8 cellular contexts compared by ENCODE assay signal in the genomic region with DNA sequence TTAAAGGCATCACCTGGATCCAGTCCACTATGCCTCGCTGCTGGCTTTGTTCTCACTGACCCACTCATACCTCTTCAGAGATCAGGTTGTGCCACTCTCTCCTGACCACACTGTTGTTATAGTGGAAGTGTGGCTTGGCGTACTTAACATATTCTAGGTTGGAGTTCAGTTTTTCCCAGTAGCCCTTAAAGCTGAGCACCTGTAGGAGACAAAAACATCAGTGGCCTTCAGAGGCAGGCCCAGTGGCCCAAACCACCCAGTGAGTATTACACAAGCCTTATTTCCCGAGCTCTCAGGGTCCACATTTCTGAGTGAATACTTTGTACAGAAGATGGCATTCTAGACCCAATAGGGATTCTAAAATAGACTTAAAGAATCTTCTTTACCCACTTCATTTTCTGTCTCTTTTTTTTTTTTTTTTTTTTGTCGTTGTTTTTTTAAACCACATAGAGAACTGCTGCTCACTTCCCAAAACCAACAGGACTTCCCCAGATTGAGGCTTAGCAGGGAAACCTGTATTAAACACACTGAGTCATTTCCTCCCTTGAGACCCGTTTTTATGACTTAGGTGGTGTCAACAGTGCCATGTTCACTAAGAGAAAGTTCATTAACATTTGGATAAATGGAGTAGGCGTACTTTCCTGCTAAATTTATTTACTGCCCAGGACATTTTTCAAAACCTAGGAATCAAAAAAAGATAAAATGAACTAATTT.
A peak's percentile ranks its signal among the peaks of the same experiment; 100 is the strongest.
DNase-seq lines count a peak whose midpoint lies in the region; ATAC-seq and TF ChIP-seq lines count a peak whose summit lies in the region.

No MANE protein-coding gene starts in this region.

- peaks cover 6 to 10% of the 10 kb centered on the region in 2 donors for H3K4me1 ChIP-seq in breast epithelium
- H3K4me1 ChIP-seq in stomach smooth muscle (ENCODE audit: control insufficient read depth, insufficient read depth, low read length): peaks cover 37% of the 10 kb centered on the region
- no peaks in the 10 kb centered on the region for H3K4me1 ChIP-seq in prostate gland (replicated peaks)

- TF ChIP-seq POLR2A in breast epithelium (IDR thresholded peaks at IDR 0.05) (no peak), prostate gland (IDR thresholded peaks at IDR 0.05) (no peak)

- 81% methylated on average over 6 of the region's 6 CpGs for WGBS in prostate gland

- no peak for TF ChIP-seq CTCF in GM12864 (IDR thresholded peaks at IDR 0.05; ENCODE audit: low read depth, low read length, missing control alignments)
- TF ChIP-seq CTCF in breast epithelium (IDR thresholded peaks at IDR 0.05): no peak
- no peak for TF ChIP-seq CTCF in prostate gland (IDR thresholded peaks at IDR 0.05)

- H3K4me3 ChIP-seq in GM12864 (ENCODE audit: low read depth, low read length) (no peak overlapping the region), breast epithelium (no peak overlapping the region), stomach smooth muscle (ENCODE audit: low read length in 2 of 2) (no peak overlapping the region), prostate gland (no peak overlapping the region)

- peak; percentile 81 for ATAC-seq in GM21529 (IDR thresholded peaks at IDR 0.05; ENCODE audit: unreplicated experiment)

- H3K36me3 ChIP-seq in breast epithelium (no peaks in the 10 kb centered on the region), stomach smooth muscle (ENCODE audit: control insufficient read depth in 2 of 2, insufficient read depth in 2 of 2, low read length in 2 of 2) (no peaks in the 10 kb centered on the region), prostate gland (no peaks in the 10 kb centered on the region)

- H3K27ac ChIP-seq in breast epithelium: peak overlapping the region; percentile 61 to 80
- peak overlapping the region; percentile 13 for H3K27ac ChIP-seq in stomach smooth muscle (ENCODE audit: low read length)
- no peak overlapping the region for H3K27ac ChIP-seq in prostate gland

- intact Hi-C loops in breast epithelium (cut with DNase I; ENCODE audit: low total_unique reads) (loop anchor here (5.0 kb wide), 1 partner anchor 1303 kb away; no protein-coding TSS in a partner anchor), prostate gland (cut with DNase I) (no loop called here)

- H3K27me3 ChIP-seq in breast epithelium (no peaks in the 10 kb centered on the region), stomach smooth muscle (ENCODE audit: control insufficient read depth in 1 of 2, insufficient read depth in 2 of 2, low read length in 2 of 2) (no peaks in the 10 kb centered on the region), prostate gland (replicated peaks; ENCODE audit: insufficient read depth) (no peaks in the 10 kb centered on the region)

- H3K9ac ChIP-seq in stomach smooth muscle (ENCODE audit: low read length in 2 of 2): no peak overlapping the region

- peak; percentile 68 for DNase-seq in GM12864 (ENCODE audit: low read depth)
- DNase-seq in LoVo (ENCODE audit: low spot score): peak; percentile 73
- DNase-seq in breast epithelium (ENCODE audit: low spot score in 2 of 2): no peak
- no peak for DNase-seq in NCI-H2107 (lab: John Stamatoyannopoulos, UW)
- DNase-seq in prostate gland (ENCODE audit: low spot score): no peak
- no peak for DNase-seq in NCI-H345 (lab: John Stamatoyannopoulos, UW)

- H3K9me3 ChIP-seq in breast epithelium (no peaks in the 10 kb centered on the region), stomach smooth muscle (ENCODE audit: control insufficient read depth in 2 of 2, low read length in 2 of 2) (no peaks in the 10 kb centered on the region), prostate gland (no peaks in the 10 kb centered on the region)

Comparison
In these comparisons a context has a peak if more than half of its experiments do, and no peak if none do; other contexts are left out.
1. DNase-seq: peak in GM12864 (single experiment) and LoVo (single experiment); none in breast epithelium (0 of 2), NCI-H2107 (single experiment), prostate gland (single experiment) and NCI-H345 (single experiment).
2. H3K27ac ChIP-seq: peak in breast epithelium (2 of 2) and stomach smooth muscle (single experiment); none in prostate gland (0 of 2).